ENCODE assay signal across 19 cellular contexts in the genomic region with DNA sequence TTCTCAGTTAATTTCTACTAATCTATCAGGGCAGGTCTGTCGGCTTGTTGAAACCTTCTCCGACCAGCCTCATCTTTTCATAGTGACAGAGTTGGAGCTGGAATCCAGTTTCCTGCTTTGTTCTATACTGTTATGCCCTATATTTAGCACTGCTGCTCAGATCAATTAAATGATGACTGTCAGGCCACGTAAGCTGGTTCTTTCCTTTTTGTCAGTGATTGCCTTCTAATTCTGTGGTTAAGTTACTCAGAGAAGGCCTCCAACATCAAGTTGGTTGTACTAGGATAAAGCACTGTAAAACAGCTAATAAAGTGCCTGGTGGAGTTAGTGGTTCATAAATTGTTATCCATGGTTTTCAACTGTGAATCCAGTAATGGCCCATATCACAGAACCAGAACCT.
"Had no signal": no experiment of that assay in that cellular context is flagged by ENCODE, and none has a peak within 500 bp of the region (broad histone marks: within the 10 kb centered on the region; RNA-seq: fewer than 3 reads in every experiment).

No MANE protein-coding gene starts in this region.

- H3K4me3 ChIP-seq: heart left ventricle, transverse colon had no signal

- H3K27ac ChIP-seq: foreskin keratinocyte, heart left ventricle, transverse colon, WERI-Rb-1 had no signal

- DNase-seq: activated CD4-positive, alpha-beta memory T cell treated with anti-CD3 and anti-CD28 coated beads for 36 hours; activated naive CD4-positive, alpha-beta T cell treated with anti-CD3 and anti-CD28 coated beads, Interleukin-2, amount 50 U/mL, for 16 hours; activated T-cell treated with anti-CD3 and anti-CD28 coated beads, Interleukin-2, amount 50 U/mL, for 24 hours; cortex of kidney; effector CD8-positive, alpha-beta T cell; foreskin keratinocyte; heart left ventricle; immature natural killer cell; mesendoderm; nucleus accumbens; right cardiac atrium; small intestine; stimulated activated CD4-positive, alpha-beta T cell treated with anti-CD3 and anti-CD28 coated beads, Interleukin-4, amount 100 ng/mL, for 4 hours; stimulated activated CD8-positive, alpha-beta memory T cell treated with anti-CD3 and anti-CD28 coated beads, Interleukin-4, amount 100 ng/mL, for 48 hours; stimulated activated naive CD4-positive, alpha-beta T cell treated with Interleukin-2 at 50 U/mL for 16 hours; T-helper 1 cell; transverse colon; WERI-Rb-1 had no signal

- FAIRE-seq: endothelial cell of umbilical vein, small intestine had no signal

- H3K36me3 ChIP-seq: heart left ventricle, transverse colon, WERI-Rb-1 had no signal

- H3K27me3 ChIP-seq: foreskin keratinocyte, heart left ventricle, transverse colon had no signal

- ATAC-seq: foreskin keratinocyte, heart left ventricle, right cardiac atrium had no signal

- H3K4me1 ChIP-seq: foreskin keratinocyte had no signal
